ENCODE assay signal across 11 cellular contexts in genomic region chr1:156083800-156084790, GRCh38. TPM values are rescaled to one million over a fixed set of nuclear protein-coding genes. Genes with fewer than 3 reads are reported as not detected.
DNase-seq lines count a peak whose midpoint lies in the region; ATAC-seq, FAIRE-seq and TF ChIP-seq lines count a peak whose summit lies in the region.
"Had no signal": no experiment of that assay in that cellular context is flagged by ENCODE, and none has a peak within 500 bp of the region (broad histone marks: within the 10 kb centered on the region; RNA-seq: fewer than 3 reads in every experiment).

No MANE protein-coding gene starts in this region.

- H3K4me3 ChIP-seq in HEK293 (ENCODE audit: low read depth, low read length) (no peak overlapping the region), kidney (ENCODE audit: low read length in 2 of 2) (no peak overlapping the region), transverse colon (no peak overlapping the region)
- H3K4me3 ChIP-seq: lung had no signal

- H3K36me3 ChIP-seq in HEK293 (ENCODE audit: control insufficient read depth in 2 of 2, insufficient read depth in 1 of 2, low read length in 2 of 2) (no peaks in the 10 kb centered on the region; a peak in 1 of 3 replicates), kidney (ENCODE audit: control insufficient read depth in 1 of 2, insufficient read depth in 2 of 2, low read length in 2 of 2) (no peaks in the 10 kb centered on the region), transverse colon (no peaks in the 10 kb centered on the region)

- H3K36me3 Mint-ChIP-seq in CD14-positive monocyte (peaks cover 7 to 8% of the 10 kb centered on the region in 2 donors), mesothelial cell of epicardium (peaks cover 5% of the 10 kb centered on the region)
- no peaks in the 10 kb centered on the region for H3K36me3 Mint-ChIP-seq in activated CD4-positive, alpha-beta memory T cell treated with anti-CD3 and anti-CD28 coated beads, Interleukin-2, amount 10 ng/mL, durations not matched to agents 7 days and 5 days (ENCODE audit: low read depth)

- no peaks in the 10 kb centered on the region for H3K27me3 ChIP-seq in transverse colon

- POLR2A ChIA-PET in HEK293 (lab: Yijun Ruan, JAX) = interaction anchor here (0.7 to 1.2 kb wide), 2 partner anchors 53 to 129 kb away, joined by 3 read pairs; partner anchors contain the start of gene PMF1
- POLR2A ChIA-PET in activated CD4-positive, alpha-beta memory T cell treated with anti-CD3 and anti-CD28 coated beads, Interleukin-2, amount 10 ng/mL, durations not matched to agents 7 days and 5 days (lab: Charles Lee) = no interaction called here

- intact Hi-C loops in CD14-positive monocyte (cut with micrococcal nuclease) (no loop called here), kidney (cut with DNase I) (no loop called here), transverse colon (cut with DNase I; ENCODE audit: low total_unique reads) (no loop called here)

- no peak for TF ChIP-seq CTCF in CD14-positive monocyte (IDR thresholded peaks at IDR 0.05)
- TF ChIP-seq CTCF in HEK293 (tag by site-specific recombination; IDR thresholded peaks at IDR 0.05) = no peak
- TF ChIP-seq CTCF in mesothelial cell of epicardium (IDR thresholded peaks at IDR 0.05; ENCODE audit: unreplicated experiment) = no peak
- TF ChIP-seq CTCF in kidney (IDR thresholded peaks at IDR 0.05; ENCODE audit: borderline replicate concordance, extremely low read depth, insufficient read depth) = no peak
- no peak for TF ChIP-seq CTCF in transverse colon (IDR thresholded peaks at IDR 0.05)

- 59 to 69% methylated on average over 4 to 7 of the region's 7 CpGs for WGBS in transverse colon (ENCODE audit: low coverage in 1 of 2), 2 donors

- FAIRE-seq in kidney (lab: Jason Lieb, UNC) = no peak

- H3K27me3 Mint-ChIP-seq in CD14-positive monocyte (ENCODE audit: low read depth in 3 of 3) = peaks cover 83 to 89% (median 83%) of the 10 kb centered on the region in 3 donors
- peaks cover 55% of the 10 kb centered on the region for H3K27me3 Mint-ChIP-seq in activated CD4-positive, alpha-beta memory T cell treated with anti-CD3 and anti-CD28 coated beads, Interleukin-2, amount 10 ng/mL, durations not matched to agents 7 days and 5 days
- H3K27me3 Mint-ChIP-seq in mesothelial cell of epicardium (ENCODE audit: low read depth) = no peaks in the 10 kb centered on the region

- no peak for ATAC-seq in GM19455 (IDR thresholded peaks at IDR 0.05; ENCODE audit: unreplicated experiment)

- CTCF ChIA-PET in HEK293 (lab: Yijun Ruan, JAX) = interaction anchor here (0.6 to 2.9 kb wide), 7 partner anchors 7 to 146 kb away, joined by 3 to 20 read pairs (median 8); partner anchors contain the start of gene LMNA
- CTCF ChIA-PET in activated CD4-positive, alpha-beta memory T cell treated with anti-CD3 and anti-CD28 coated beads, Interleukin-2, amount 10 ng/mL, durations not matched to agents 7 days and 5 days (lab: Charles Lee) = interaction anchor here (0.6 to 17.8 kb wide), 5 partner anchors 13 to 62 kb away, joined by 5 to 612 read pairs (median 5); no protein-coding TSS in a partner anchor

- in situ Hi-C loops in transverse colon (cut with MboI; ENCODE audit: low pct_ligation_motif_present in 1 of 4, low pct_unique_long_range_greater_than_20kb in 1 of 4, low sequenced_read_pairs in 3 of 4) = loop anchor here in 1 of 4 donors (25.0 kb wide), 1 partner anchor 128 kb away; the partner anchor contains the start of gene PMF1

- peak overlapping the region in 1 of 2 donors; percentile 78 for H3K4me3 Mint-ChIP-seq in CD14-positive monocyte
- peak overlapping the region; percentile 3 for H3K4me3 Mint-ChIP-seq in activated CD4-positive, alpha-beta memory T cell treated with anti-CD3 and anti-CD28 coated beads, Interleukin-2, amount 10 ng/mL, durations not matched to agents 7 days and 5 days
- peak overlapping the region; percentile 92 for H3K4me3 Mint-ChIP-seq in mesothelial cell of epicardium

- no peak for TF ChIP-seq POLR2A in transverse colon (IDR thresholded peaks at IDR 0.05)

- H3K4me1 Mint-ChIP-seq in CD14-positive monocyte = peaks cover 17% of the 10 kb centered on the region
- peaks cover 8% of the 10 kb centered on the region for H3K4me1 Mint-ChIP-seq in activated CD4-positive, alpha-beta memory T cell treated with anti-CD3 and anti-CD28 coated beads, Interleukin-2, amount 10 ng/mL, durations not matched to agents 7 days and 5 days
- peaks cover 50% of the 10 kb centered on the region for H3K4me1 Mint-ChIP-seq in mesothelial cell of epicardium

- H3K9me3 ChIP-seq in HEK293 (ENCODE audit: control insufficient read depth, insufficient read depth, low read depth, low read length) = no peaks in the 10 kb centered on the region
- H3K9me3 ChIP-seq in kidney (ENCODE audit: control insufficient read depth in 1 of 2, low read length in 2 of 2) = no peaks in the 10 kb centered on the region
- H3K9me3 ChIP-seq in transverse colon = no peaks in the 10 kb centered on the region

- H3K27ac Mint-ChIP-seq in CD14-positive monocyte = no peak overlapping the region
- no peak overlapping the region for H3K27ac Mint-ChIP-seq in activated CD4-positive, alpha-beta memory T cell treated with anti-CD3 and anti-CD28 coated beads, Interleukin-2, amount 10 ng/mL, durations not matched to agents 7 days and 5 days
- peak overlapping the region; percentile 98 for H3K27ac Mint-ChIP-seq in mesothelial cell of epicardium

- H3K9ac ChIP-seq in kidney (ENCODE audit: low read length in 2 of 2) = no peak overlapping the region

- H3K27ac ChIP-seq in HEK293 (ENCODE audit: extremely low read depth, low read depth, low read length) = no peak overlapping the region
- H3K27ac ChIP-seq in kidney (ENCODE audit: low read depth in 2 of 2, low read length in 2 of 2) = no peak overlapping the region
- no peak overlapping the region for H3K27ac ChIP-seq in transverse colon

- peaks cover 0 to 15% (median 4%) of the 10 kb centered on the region in 7 donors for H3K9me3 Mint-ChIP-seq in CD14-positive monocyte
- no peaks in the 10 kb centered on the region for H3K9me3 Mint-ChIP-seq in activated CD4-positive, alpha-beta memory T cell treated with anti-CD3 and anti-CD28 coated beads, Interleukin-2, amount 10 ng/mL, durations not matched to agents 7 days and 5 days
- no peaks in the 10 kb centered on the region for H3K9me3 Mint-ChIP-seq in mesothelial cell of epicardium

- TF ChIP-seq EP300 in transverse colon (IDR thresholded peaks at IDR 0.05; ENCODE audit: low read depth) = no peak

- DNase-seq in CD14-positive monocyte (ENCODE audit: low spot score) (peak; percentile 18), mesothelial cell of epicardium (ENCODE audit: low spot score in 2 of 2, unreplicated experiment in 2 of 2) (no peak), kidney (no peak), transverse colon (no peak), Ammon's horn (ENCODE audit: low spot score) (no peak)
- no peak for DNase-seq in activated CD4-positive, alpha-beta memory T cell treated with anti-CD3 and anti-CD28 coated beads, Interleukin-2, amount 10 ng/mL, durations not matched to agents 7 days and 5 days
- DNase-seq: NCI-H1436 treated with DMSO at 0.1 percent for 48 hours; stimulated activated CD4-positive, alpha-beta T cell treated with anti-CD3 and anti-CD28 coated beads, Interleukin-2, amount 100 ng/mL, for 24 hours had no signal

- H3K4me1 ChIP-seq in HEK293 (ENCODE audit: control insufficient read depth, insufficient read depth, low read length) (peaks cover 3% of the 10 kb centered on the region; the same call in 1 of the 2 replicates), kidney (ENCODE audit: control insufficient read depth in 1 of 2, insufficient read depth in 1 of 2, low read depth in 1 of 2, low read length in 2 of 2) (peaks cover 0 to 6% of the 10 kb centered on the region in 2 donors), transverse colon (peaks cover 0 to 27% (median 16%) of the 10 kb centered on the region in 4 donors)

TF ChIP-seq in HEK293, 187 proteins besides CTCF, POLR2A, EP300 and RAD21 (continues in another document):
- TF ChIP-seq ZNF423 (tag by site-specific recombination; IDR thresholded peaks at IDR 0.05) = no peak

RNA-seq across cellular contexts. Expression of gene MEX3A, which starts 1.8 kb away (rescaled TPM):
- polyA plus RNA-seq in CD14-positive monocyte = not detected
- total RNA-seq in activated CD4-positive, alpha-beta memory T cell treated with anti-CD3 and anti-CD28 coated beads, Interleukin-2, amount 10 ng/mL, durations not matched to agents 7 days and 5 days = under 1 TPM in 1 of 2 experiments, not detected in 1; 0.05 TPM
- 107 to 112 TPM (median 112 TPM) in 3 replicates for total RNA-seq in mesothelial cell of epicardium
- 1.7 TPM for total RNA-seq in kidney
- 1.0 TPM for polyA plus RNA-seq in kidney (ENCODE audit: insufficient read depth, low read depth, low replicate concordance)
- under 1 TPM in 3 of 4 donors, not detected in 1; 0.14 to 0.60 (median 0.48) TPM for total RNA-seq in transverse colon

RNA-seq across cellular contexts. Expression of gene RAB25, which starts 23.1 kb away (rescaled TPM):
- polyA plus RNA-seq in CD14-positive monocyte = not detected
- under 1 TPM in 1 of 2 experiments, not detected in 1; 0.53 TPM for total RNA-seq in activated CD4-positive, alpha-beta memory T cell treated with anti-CD3 and anti-CD28 coated beads, Interleukin-2, amount 10 ng/mL, durations not matched to agents 7 days and 5 days
- total RNA-seq in mesothelial cell of epicardium = 51.1 to 52.6 TPM (median 51.2 TPM) in 3 replicates
- total RNA-seq in kidney = 51.4 TPM
- polyA plus RNA-seq in kidney (ENCODE audit: insufficient read depth, low read depth, low replicate concordance) = 73.0 TPM
- total RNA-seq in transverse colon = 100 to 1,000 TPM; 140 to 213 (median 174) TPM

RNA-seq across cellular contexts. Expression of gene LAMTOR2, which starts 29.5 kb away (rescaled TPM):
- 100 to 1,000 TPM; 210 to 227 TPM for polyA plus RNA-seq in CD14-positive monocyte
- total RNA-seq in activated CD4-positive, alpha-beta memory T cell treated with anti-CD3 and anti-CD28 coated beads, Interleukin-2, amount 10 ng/mL, durations not matched to agents 7 days and 5 days = 10 to 100 TPM; 63.1 to 66.2 TPM
- total RNA-seq in mesothelial cell of epicardium = 39.2 to 43.4 TPM (median 39.5 TPM) in 3 replicates
- 50.8 TPM for total RNA-seq in kidney
- 200 TPM for polyA plus RNA-seq in kidney (ENCODE audit: insufficient read depth, low read depth, low replicate concordance)
- total RNA-seq in transverse colon = 10 to 100 TPM; 20.9 to 70.9 (median 47.5) TPM

RNA-seq across cellular contexts. Expression of gene LMNA, which starts 30.4 kb away (rescaled TPM):
- polyA plus RNA-seq in CD14-positive monocyte (10 to 100 TPM; 16.5 to 24.7 TPM), kidney (ENCODE audit: insufficient read depth, low read depth, low replicate concordance) (145 TPM)
- total RNA-seq in activated CD4-positive, alpha-beta memory T cell treated with anti-CD3 and anti-CD28 coated beads, Interleukin-2, amount 10 ng/mL, durations not matched to agents 7 days and 5 days = 100 to 1,000 TPM in 1 of 2 experiments, 10 to 100 TPM in 1; 93.6 to 101 TPM
- total RNA-seq in mesothelial cell of epicardium (91.7 to 96.9 TPM (median 92.4 TPM) in 3 replicates), kidney (384 TPM), transverse colon (100 to 1,000 TPM; 300 to 999 (median 324) TPM)

RNA-seq across cellular contexts. Expression of gene UBQLN4, which starts 30.5 kb away (rescaled TPM):
- 1 to 10 TPM; 2.3 to 2.9 TPM for polyA plus RNA-seq in CD14-positive monocyte
- total RNA-seq in activated CD4-positive, alpha-beta memory T cell treated with anti-CD3 and anti-CD28 coated beads, Interleukin-2, amount 10 ng/mL, durations not matched to agents 7 days and 5 days = 10 to 100 TPM; 27.0 to 31.2 TPM
- total RNA-seq in mesothelial cell of epicardium = 61.2 to 66.7 TPM (median 61.9 TPM) in 3 replicates
- 24.5 TPM for total RNA-seq in kidney
- 24.6 TPM for polyA plus RNA-seq in kidney (ENCODE audit: insufficient read depth, low read depth, low replicate concordance)
- 10 to 100 TPM in 3 of 4 donors, 1 to 10 TPM in 1; 7.9 to 21.3 (median 16.1) TPM for total RNA-seq in transverse colon

Comparison
In these comparisons a context has a peak if more than half of its experiments do, and no peak if none do; other contexts are left out.
1. RNA of gene MEX3A, which starts 1.8 kb away (total RNA-seq): 107 to 112 TPM in mesothelial cell of epicardium; 1.7 TPM in kidney (single experiment), 0.14 to 0.60 TPM in transverse colon and 0.05 TPM in activated CD4-positive, alpha-beta memory T cell treated with anti-CD3 and anti-CD28 coated beads, Interleukin-2, amount 10 ng/mL, durations not matched to agents 7 days and 5 days; every median in the first group is over 10 times any median in the second.
2. RNA of gene RAB25, which starts 23.1 kb away (total RNA-seq): 140 to 213 TPM in transverse colon, 51.4 TPM in kidney (single experiment) and 51.1 to 52.6 TPM in mesothelial cell of epicardium; 0.53 TPM in activated CD4-positive, alpha-beta memory T cell treated with anti-CD3 and anti-CD28 coated beads, Interleukin-2, amount 10 ng/mL, durations not matched to agents 7 days and 5 days; every median in the first group is over 10 times any median in the second.